In the genomic region with DNA sequence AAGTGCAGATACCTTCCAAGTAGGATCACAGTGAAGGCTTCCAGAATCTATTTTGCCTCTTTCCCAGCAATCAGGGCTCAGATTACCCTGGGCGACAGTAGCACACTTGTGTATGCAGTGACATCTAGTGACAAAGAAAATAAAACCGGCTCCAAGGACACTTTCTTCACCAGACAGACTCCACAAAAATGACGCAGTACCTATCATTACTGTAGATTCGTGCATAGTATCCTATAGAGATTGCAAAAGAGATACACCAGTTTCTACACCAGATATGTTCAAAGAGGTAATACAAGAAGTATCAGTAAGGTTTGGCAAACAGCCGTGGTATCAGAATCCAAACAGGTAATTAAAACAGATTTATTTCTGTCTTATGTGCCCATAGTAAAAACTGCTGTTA, we compare ENCODE assay signal across 9 cellular contexts.
DNase-seq lines count a peak whose midpoint lies in the region; ATAC-seq and TF ChIP-seq lines count a peak whose summit lies in the region.
"Had no signal": no experiment of that assay in that cellular context is flagged by ENCODE, and none has a peak within 500 bp of the region (broad histone marks: within the 10 kb centered on the region; RNA-seq: fewer than 3 reads in every experiment).

No MANE protein-coding gene starts in this region.

- POLR2A ChIA-PET in naive thymus-derived CD8-positive, alpha-beta T cell (lab: Charles Lee): no interaction called here

- no peaks in the 10 kb centered on the region for H3K9me3 ChIP-seq in heart left ventricle
- H3K9me3 ChIP-seq: neutrophil had no signal

- H3K36me3 Mint-ChIP-seq in naive thymus-derived CD8-positive, alpha-beta T cell: no peaks in the 10 kb centered on the region

- TF ChIP-seq CTCF in VCaP (conservative IDR thresholded peaks at IDR 0.05) (peak; percentile 92), heart left ventricle (IDR thresholded peaks at IDR 0.05) (peak; percentile 40 to 84 (median 72))

- peaks cover 0 to 10% (median 0%) of the 10 kb centered on the region in 9 donors for H3K9me3 Mint-ChIP-seq in naive thymus-derived CD8-positive, alpha-beta T cell

- H3K27me3 ChIP-seq in heart left ventricle: no peaks in the 10 kb centered on the region
- H3K27me3 ChIP-seq: neutrophil had no signal

- intact Hi-C loops in heart left ventricle (cut with DNase I) (loop anchor here (1.0 to 10.0 kb wide), 17 partner anchors 67 to 809 kb away; a partner anchor contains a TSS), sciatic nerve (cut with DNase I) (no loop called here)

- no peak overlapping the region for H3K27ac Mint-ChIP-seq in naive thymus-derived CD8-positive, alpha-beta T cell

- no peaks in the 10 kb centered on the region for H3K4me1 Mint-ChIP-seq in naive thymus-derived CD8-positive, alpha-beta T cell

- 7 to 13% (median 8%) methylated on average over 5 of the region's 5 CpGs for WGBS in heart left ventricle, 4 donors

- H3K4me3 ChIP-seq in heart left ventricle: no peak overlapping the region

- H3K27ac ChIP-seq in VCaP: no peak overlapping the region
- no peak overlapping the region for H3K27ac ChIP-seq in heart left ventricle
- H3K27ac ChIP-seq: neutrophil had no signal

- peak; percentile 52 for ATAC-seq in HG02642 (IDR thresholded peaks at IDR 0.05; ENCODE audit: poor library complexity, unreplicated experiment)
- ATAC-seq in heart left ventricle: peak; percentile 61 to 91 (median 90)
- peak; percentile 89 for ATAC-seq in sciatic nerve
- ATAC-seq in naive thymus-derived CD8-positive, alpha-beta T cell: no peak

- H3K4me1 ChIP-seq in heart left ventricle: peaks cover 0 to 10% (median 2%) of the 10 kb centered on the region in 12 donors

- H3K27me3 Mint-ChIP-seq in naive thymus-derived CD8-positive, alpha-beta T cell: peaks cover 2 to 23% (median 8%) of the 10 kb centered on the region in 5 donors

- H3K4me3 Mint-ChIP-seq in naive thymus-derived CD8-positive, alpha-beta T cell: no peak overlapping the region

- TF ChIP-seq POLR2A in heart left ventricle (IDR thresholded peaks at IDR 0.05): no peak

- DNase-seq in DMS79 treated with DMSO at 0.1 percent for 48 hours (lab: John Stamatoyannopoulos, UW): peak; percentile 58
- DNase-seq in NCI-H2107 (lab: John Stamatoyannopoulos, UW): peak; percentile 28
- peak in 3 of 5 donors; percentile 35 to 44 (median 35) for DNase-seq in heart left ventricle
- DNase-seq in sciatic nerve (ENCODE audit: low spot score): no peak
- DNase-seq in naive thymus-derived CD8-positive, alpha-beta T cell: no peak
- no peak for DNase-seq in stimulated activated CD4-positive, alpha-beta T cell treated with anti-CD3 and anti-CD28 coated beads, Interleukin-2, amount 100 ng/mL, for 24 hours

- no peaks in the 10 kb centered on the region for H3K36me3 ChIP-seq in heart left ventricle
- H3K36me3 ChIP-seq: neutrophil had no signal

Comparison
In these comparisons a context has a peak if more than half of its experiments do, and no peak if none do; other contexts are left out.
1. DNase-seq: peak in DMS79 treated with DMSO at 0.1 percent for 48 hours (single experiment), NCI-H2107 (single experiment) and heart left ventricle (3 of 5); none in sciatic nerve (single experiment), naive thymus-derived CD8-positive, alpha-beta T cell (0 of 10) and stimulated activated CD4-positive, alpha-beta T cell treated with anti-CD3 and anti-CD28 coated beads, Interleukin-2, amount 100 ng/mL, for 24 hours (0 of 2).
2. ATAC-seq: peak in HG02642 (single experiment), heart left ventricle (4 of 4) and sciatic nerve (single experiment); none in naive thymus-derived CD8-positive, alpha-beta T cell (0 of 2).